29 cellular contexts compared by ENCODE assay signal in genomic region chr2:37911296-37911888, GRCh38. TPM values are rescaled to one million over a fixed set of nuclear protein-coding genes. Genes with fewer than 3 reads are reported as not detected.
DNase-seq lines count a peak whose midpoint lies in the region; ATAC-seq and TF ChIP-seq lines count a peak whose summit lies in the region.
"Had no signal": no experiment of that assay in that cellular context is flagged by ENCODE, and none has a peak within 500 bp of the region (broad histone marks: within the 10 kb centered on the region; RNA-seq: fewer than 3 reads in every experiment).

No MANE protein-coding gene starts in this region.

- ATAC-seq in SK-N-SH treated with all-trans-retinoic acid at 6 μM for 48 hours (no peak), GM19328 (IDR thresholded peaks at IDR 0.05; ENCODE audit: unreplicated experiment) (no peak), GM18858 (IDR thresholded peaks at IDR 0.05; ENCODE audit: unreplicated experiment) (no peak), GM21528 (IDR thresholded peaks at IDR 0.05; ENCODE audit: low FRiP score, unreplicated experiment) (no peak)
- ATAC-seq: activated T-helper 17 cell treated with anti-CD3 and anti-CD28 coated beads, Interleukin-2, amount 50 U/mL, for 72 hours; mucosa of descending colon; pancreas had no signal

- H3K4me1 ChIP-seq in SK-N-SH (ENCODE audit: control insufficient read depth in 1 of 2, insufficient read depth in 2 of 2, low read depth in 1 of 2, low read length in 1 of 2) = peaks cover 6% of the 10 kb centered on the region in 2 experiments; a peak in 2 of 4 replicates
- H3K4me1 ChIP-seq: pancreas had no signal

- H3F3A ChIP-seq in SK-N-SH (replicated peaks; ENCODE audit: insufficient read depth) = peaks cover 15% of the 10 kb centered on the region

- no peak for TF ChIP-seq CTCF in SK-N-SH (IDR thresholded peaks at IDR 0.05)
- TF ChIP-seq CTCF in RWPE1 (conservative IDR thresholded peaks at IDR 0.05; ENCODE audit: low read depth) = no peak

- H3K27ac ChIP-seq in SK-N-SH (ENCODE audit: low read depth in 2 of 2, low read length in 1 of 2) = peak overlapping the region; percentile 50 to 65; a peak in 3 of 4 replicates
- no peak overlapping the region for H3K27ac ChIP-seq in RWPE1
- H3K27ac ChIP-seq: cardiac muscle cell, esophagus squamous epithelium, pancreas, stomach, thyroid gland, vagina had no signal

- H3K9me3 ChIP-seq in SK-N-SH = no peaks in the 10 kb centered on the region
- H3K9me3 ChIP-seq: esophagus squamous epithelium, mucosa of descending colon, pancreas, stomach, thyroid gland, vagina had no signal

- no peak overlapping the region for H3K9ac ChIP-seq in SK-N-SH

- H3K27me3 ChIP-seq in SK-N-SH (ENCODE audit: insufficient read depth) = no peaks in the 10 kb centered on the region
- H3K27me3 ChIP-seq: cardiac muscle cell, esophagus squamous epithelium, stomach, thyroid gland, vagina had no signal

- CTCF ChIA-PET in SK-N-SH (lab: Yijun Ruan, JAX) (interaction anchor here (0.6 to 0.9 kb wide), 3 partner anchors 34 to 515 kb away, joined by 3 read pairs; no protein-coding TSS in a partner anchor), RWPE1 (lab: Yijun Ruan, JAX) (no interaction called here)

- 79% methylated on average over 4 of the region's 4 CpGs for WGBS in SK-N-SH (ENCODE audit: low lambda C conversion rate)

- H3K4me3 ChIP-seq in SK-N-SH (ENCODE audit: low read depth in 2 of 2, low read length in 1 of 2) = no peak overlapping the region
- H3K4me3 ChIP-seq: cardiac muscle cell, esophagus squamous epithelium, mucosa of descending colon, pancreas, stomach, thyroid gland, vagina had no signal

- POLR2A ChIA-PET in SK-N-SH (lab: Yijun Ruan, JAX) = no interaction called here
- POLR2A ChIA-PET in RWPE1 (lab: Yijun Ruan, JAX; ENCODE audit: low non-redundant PET) = no interaction called here

- no peak overlapping the region for H2AFZ ChIP-seq in SK-N-SH (ENCODE audit: low read depth)

- no peaks in the 10 kb centered on the region for H3K79me2 ChIP-seq in SK-N-SH (ENCODE audit: insufficient read depth)

- no peaks in the 10 kb centered on the region for H3K9me2 ChIP-seq in SK-N-SH

- no peak overlapping the region for H3K4me2 ChIP-seq in SK-N-SH

- no peak for DNase-seq in SK-N-SH
- DNase-seq in NOMO-1 treated with DMSO at 0.1 percent for 48 hours (lab: John Stamatoyannopoulos, UW; ENCODE audit: unreplicated experiment) = peak; percentile 66
- DNase-seq in fibroblast of gingiva (ENCODE audit: low read depth) = peak; percentile 19
- DNase-seq in RWPE1 (ENCODE audit: low spot score) = no peak
- DNase-seq: activated CD4-positive, alpha-beta memory T cell treated with anti-CD3 and anti-CD28 coated beads for 36 hours; activated CD4-positive, CD25-positive, alpha-beta regulatory T cell treated with anti-CD3 and anti-CD28 coated beads, Interleukin-2, amount 50 U/mL, for 72 hours; anterior cingulate cortex; cortex of kidney; DMS53; esophagus squamous epithelium; islet precursor cell; mucosa of descending colon; NCI-H1048; NCI-H187; NCI-H2171 treated with DMSO at 0.1 percent for 48 hours; NCI-H524; pancreas; SHP77; stimulated activated CD4-positive, alpha-beta T cell treated with anti-CD3 and anti-CD28 coated beads, Interleukin-2, amount 100 ng/mL, for 24 hours; stomach; T-helper 1 cell; thyroid gland had no signal

- H3K36me3 ChIP-seq in SK-N-SH (replicated peaks in 1 of 2; ENCODE audit: control insufficient read depth in 1 of 2, insufficient read depth in 2 of 2, low read length in 1 of 2) = no peaks in the 10 kb centered on the region
- H3K36me3 ChIP-seq: cardiac muscle cell, esophagus squamous epithelium, pancreas, stomach, thyroid gland, vagina had no signal

- H4K20me1 ChIP-seq in SK-N-SH (ENCODE audit: insufficient read depth) = no peaks in the 10 kb centered on the region

- no peak for TF ChIP-seq RAD21 in SK-N-SH (IDR thresholded peaks at IDR 0.05; ENCODE audit: low read length)

- TF ChIP-seq EP300 in SK-N-SH (IDR thresholded peaks at IDR 0.05; ENCODE audit: borderline replicate concordance in 1 of 2, low read depth in 1 of 2, low read length in 1 of 2) = no peak

TF ChIP-seq in SK-N-SH, 30 proteins besides CTCF, POLR2A, EP300 and RAD21 (continues in another document):
- no peak for TF ChIP-seq NRF1 (IDR thresholded peaks at IDR 0.05; ENCODE audit: low read depth, low read length)
- no peak for TF ChIP-seq FOXM1 (IDR thresholded peaks at IDR 0.05; ENCODE audit: low read depth)
- no peak for TF ChIP-seq NFIC (IDR thresholded peaks at IDR 0.05; ENCODE audit: borderline replicate concordance)
- no peak for TF ChIP-seq ELF1 (IDR thresholded peaks at IDR 0.05)
- TF ChIP-seq JUND (IDR thresholded peaks at IDR 0.05) = no peak
- no peak for TF ChIP-seq SIN3A (IDR thresholded peaks at IDR 0.05; ENCODE audit: borderline replicate concordance, low read depth, low read length)
- no peak for TF ChIP-seq YY1 (IDR thresholded peaks at IDR 0.05; ENCODE audit: low read depth)
- TF ChIP-seq CHD2 (IDR thresholded peaks at IDR 0.05; ENCODE audit: low read length, partially characterized antibody) = no peak
- TF ChIP-seq PBX3 (IDR thresholded peaks at IDR 0.05) = no peak
- TF ChIP-seq TCF12 (IDR thresholded peaks at IDR 0.05) = no peak
- TF ChIP-seq RXRA (IDR thresholded peaks at IDR 0.05; ENCODE audit: borderline replicate concordance, low read depth) = no peak
- TF ChIP-seq FOSL2 (IDR thresholded peaks at IDR 0.05; ENCODE audit: borderline replicate concordance, low read depth) = no peak

TF ChIP-seq in SK-N-SH treated with all-trans-retinoic acid at 6 μM for 48 hours, 23 proteins besides CTCF, POLR2A, EP300 and RAD21 (continues in another document):
- TF ChIP-seq, protein P1, sequence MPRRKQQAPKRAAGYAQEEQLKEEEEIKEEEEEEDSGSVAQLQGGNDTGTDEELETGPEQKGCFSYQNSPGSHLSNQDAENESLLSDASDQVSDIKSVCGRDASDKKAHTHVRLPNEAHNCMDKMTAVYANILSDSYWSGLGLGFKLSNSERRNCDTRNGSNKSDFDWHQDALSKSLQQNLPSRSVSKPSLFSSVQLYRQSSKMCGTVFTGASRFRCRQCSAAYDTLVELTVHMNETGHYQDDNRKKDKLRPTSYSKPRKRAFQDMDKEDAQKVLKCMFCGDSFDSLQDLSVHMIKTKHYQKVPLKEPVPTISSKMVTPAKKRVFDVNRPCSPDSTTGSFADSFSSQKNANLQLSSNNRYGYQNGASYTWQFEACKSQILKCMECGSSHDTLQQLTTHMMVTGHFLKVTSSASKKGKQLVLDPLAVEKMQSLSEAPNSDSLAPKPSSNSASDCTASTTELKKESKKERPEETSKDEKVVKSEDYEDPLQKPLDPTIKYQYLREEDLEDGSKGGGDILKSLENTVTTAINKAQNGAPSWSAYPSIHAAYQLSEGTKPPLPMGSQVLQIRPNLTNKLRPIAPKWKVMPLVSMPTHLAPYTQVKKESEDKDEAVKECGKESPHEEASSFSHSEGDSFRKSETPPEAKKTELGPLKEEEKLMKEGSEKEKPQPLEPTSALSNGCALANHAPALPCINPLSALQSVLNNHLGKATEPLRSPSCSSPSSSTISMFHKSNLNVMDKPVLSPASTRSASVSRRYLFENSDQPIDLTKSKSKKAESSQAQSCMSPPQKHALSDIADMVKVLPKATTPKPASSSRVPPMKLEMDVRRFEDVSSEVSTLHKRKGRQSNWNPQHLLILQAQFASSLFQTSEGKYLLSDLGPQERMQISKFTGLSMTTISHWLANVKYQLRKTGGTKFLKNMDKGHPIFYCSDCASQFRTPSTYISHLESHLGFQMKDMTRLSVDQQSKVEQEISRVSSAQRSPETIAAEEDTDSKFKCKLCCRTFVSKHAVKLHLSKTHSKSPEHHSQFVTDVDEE (CRISPR knock-in tag; IDR thresholded peaks at IDR 0.05) = no peak
- no peak for TF ChIP-seq ISL1 (CRISPR knock-in tag; IDR thresholded peaks at IDR 0.05)
- no peak for TF ChIP-seq RARB (CRISPR knock-in tag; IDR thresholded peaks at IDR 0.05)
- TF ChIP-seq, protein P2, sequence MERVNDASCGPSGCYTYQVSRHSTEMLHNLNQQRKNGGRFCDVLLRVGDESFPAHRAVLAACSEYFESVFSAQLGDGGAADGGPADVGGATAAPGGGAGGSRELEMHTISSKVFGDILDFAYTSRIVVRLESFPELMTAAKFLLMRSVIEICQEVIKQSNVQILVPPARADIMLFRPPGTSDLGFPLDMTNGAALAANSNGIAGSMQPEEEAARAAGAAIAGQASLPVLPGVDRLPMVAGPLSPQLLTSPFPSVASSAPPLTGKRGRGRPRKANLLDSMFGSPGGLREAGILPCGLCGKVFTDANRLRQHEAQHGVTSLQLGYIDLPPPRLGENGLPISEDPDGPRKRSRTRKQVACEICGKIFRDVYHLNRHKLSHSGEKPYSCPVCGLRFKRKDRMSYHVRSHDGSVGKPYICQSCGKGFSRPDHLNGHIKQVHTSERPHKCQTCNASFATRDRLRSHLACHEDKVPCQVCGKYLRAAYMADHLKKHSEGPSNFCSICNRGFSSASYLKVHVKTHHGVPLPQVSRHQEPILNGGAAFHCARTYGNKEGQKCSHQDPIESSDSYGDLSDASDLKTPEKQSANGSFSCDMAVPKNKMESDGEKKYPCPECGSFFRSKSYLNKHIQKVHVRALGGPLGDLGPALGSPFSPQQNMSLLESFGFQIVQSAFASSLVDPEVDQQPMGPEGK (CRISPR knock-in tag; IDR thresholded peaks at IDR 0.05; ENCODE audit: borderline replicate concordance) = no peak
- TF ChIP-seq ARNTL (CRISPR knock-in tag; IDR thresholded peaks at IDR 0.05; ENCODE audit: borderline replicate concordance, low read depth) = no peak
- no peak for TF ChIP-seq SNAI2 (CRISPR knock-in tag; IDR thresholded peaks at IDR 0.05)
- TF ChIP-seq OSR1 (CRISPR knock-in tag; IDR thresholded peaks at IDR 0.05) = no peak
- no peak for TF ChIP-seq TOX (CRISPR knock-in tag; IDR thresholded peaks at IDR 0.05; ENCODE audit: borderline replicate concordance)
- TF ChIP-seq ZFP30 (CRISPR knock-in tag; IDR thresholded peaks at IDR 0.05) = no peak
- TF ChIP-seq CSRNP3 (CRISPR knock-in tag; IDR thresholded peaks at IDR 0.05) = no peak
- no peak for TF ChIP-seq ZC3H10 (CRISPR knock-in tag; IDR thresholded peaks at IDR 0.05)
- no peak for TF ChIP-seq CSDC2 (CRISPR knock-in tag; IDR thresholded peaks at IDR 0.05)
- TF ChIP-seq ZNF70 (CRISPR knock-in tag; IDR thresholded peaks at IDR 0.05) = no peak

RNA-seq across cellular contexts. Expression of gene RMDN2, which starts 13.7 kb away (rescaled TPM):
- polyA plus RNA-seq in SK-N-SH (2012; rRNA removed) = 7.3 and 15.3 TPM in 2 replicates
- 13.7 and 24.4 TPM in 2 replicates for polyA plus RNA-seq in SK-N-SH (2012; cell fraction: cytosol; rRNA removed)
- 7.1 and 18.5 TPM in 2 replicates for polyA plus RNA-seq in SK-N-SH (2012; cell fraction: nucleus; rRNA removed)

Comparison
In these comparisons a context has a peak if more than half of its experiments do, and no peak if none do; other contexts are left out.
1. DNase-seq: peak in NOMO-1 treated with DMSO at 0.1 percent for 48 hours (single experiment) and fibroblast of gingiva (single experiment); none in SK-N-SH (single experiment) and RWPE1 (single experiment).